ENCODE assay signal across 11 cellular contexts in genomic region chr17:79673517-79673916, GRCh38. TPM values are rescaled to one million over a fixed set of nuclear protein-coding genes. Genes with fewer than 3 reads are reported as not detected.
"Had no signal": no experiment of that assay in that cellular context is flagged by ENCODE, and none has a peak within 500 bp of the region (broad histone marks: within the 10 kb centered on the region; RNA-seq: fewer than 3 reads in every experiment).

No MANE protein-coding gene starts in this region.

- H3K4me3 ChIP-seq: GM23338 had no signal

- H3K4me2 ChIP-seq: GM23338 had no signal

- H3K27ac Mint-ChIP-seq: GM23338, H9, HFFc6, IgD-negative memory B cell had no signal

- FAIRE-seq: H1, H54, HepG2 had no signal

- H2AFZ ChIP-seq: GM23338 had no signal

- DNase-seq: H9, HCEC 1CT, HFFc6, KG1 had no signal

- H3K27ac ChIP-seq: HL-60 had no signal

- H3K4me3 Mint-ChIP-seq: GM23338, H9, HFFc6, IgD-negative memory B cell had no signal

- ATAC-seq: GM23338, HepG2 had no signal

RNA-seq across cellular contexts. Expression of gene ENPP7, which starts 57.2 kb away (rescaled TPM):
- total RNA-seq: GM23338, H1, H9, HFFc6, HT1080 had no signal
- polyA plus RNA-seq: GM23338, H1 had no signal
